In genomic region chr12:108295631-108296030, GRCh38 we compare ENCODE assay signal across 18 cellular contexts. TPM values are rescaled to one million over a fixed set of nuclear protein-coding genes. Genes with fewer than 3 reads are reported as not detected.
DNase-seq lines count a peak whose midpoint lies in the region; ATAC-seq and TF ChIP-seq lines count a peak whose summit lies in the region.
"Had no signal": no experiment of that assay in that cellular context is flagged by ENCODE, and none has a peak within 500 bp of the region (broad histone marks: within the 10 kb centered on the region; RNA-seq: fewer than 3 reads in every experiment).

No MANE protein-coding gene starts in this region.

- H3K9me3 Mint-ChIP-seq in CD4-positive, CD25-positive, alpha-beta regulatory T cell: peaks cover 0 to 5% (median 0%) of the 10 kb centered on the region in 7 donors
- no peaks in the 10 kb centered on the region for H3K9me3 Mint-ChIP-seq in endodermal cell
- H3K9me3 Mint-ChIP-seq: CD4-positive, alpha-beta memory T cell had no signal

- no peak overlapping the region for H3K4me3 ChIP-seq in CD4-positive, CD25-positive, alpha-beta regulatory T cell (ENCODE audit: low read depth, low read length)
- H3K4me3 ChIP-seq in endodermal cell (ENCODE audit: low read length): no peak overlapping the region
- no peak overlapping the region for H3K4me3 ChIP-seq in osteoblast (ENCODE audit: insufficient read depth, low read length)

- H3K9ac ChIP-seq in endodermal cell (ENCODE audit: extremely low read depth, low read length, poor library complexity, severe bottlenecking): no peak overlapping the region

- no peaks in the 10 kb centered on the region for H3K27me3 ChIP-seq in CD4-positive, CD25-positive, alpha-beta regulatory T cell (ENCODE audit: control insufficient read depth, insufficient read depth, low read length)
- H3K27me3 ChIP-seq in endodermal cell (ENCODE audit: control insufficient read depth, insufficient read depth, low read length, poor library complexity, severe bottlenecking): no peaks in the 10 kb centered on the region
- no peaks in the 10 kb centered on the region for H3K27me3 ChIP-seq in osteoblast (ENCODE audit: insufficient read depth, low read length)

- H3K27ac ChIP-seq in CD4-positive, CD25-positive, alpha-beta regulatory T cell (ENCODE audit: insufficient read depth, low read length, poor library complexity, severe bottlenecking): no peak overlapping the region
- H3K27ac ChIP-seq in endodermal cell (ENCODE audit: low read depth, low read length) (no peak overlapping the region), osteoblast (ENCODE audit: low read depth, low read length) (no peak overlapping the region)

- peak; percentile 38 for DNase-seq in CD1c-positive myeloid dendritic cell (ENCODE audit: extremely low spot score)
- no peak for DNase-seq in CD4-positive, CD25-positive, alpha-beta regulatory T cell
- DNase-seq in endodermal cell: no peak
- peak; percentile 65 for DNase-seq in osteoblast (ENCODE audit: insufficient read length, low spot score, missing footprints)
- DNase-seq in effector CD8-positive, alpha-beta T cell (lab: John Stamatoyannopoulos, UW): no peak
- DNase-seq in GM10266 (ENCODE audit: extremely low spot score): no peak
- DNase-seq: Calu3; CD4-positive, alpha-beta memory T cell; Karpas-422; MM.1S; NCI-H1105; NCI-H1694; NCI-H345; NCI-H526 treated with DMSO at 0.1 percent for 48 hours; OCI-M1; SIG-M5 had no signal

- H3K36me3 Mint-ChIP-seq in CD4-positive, CD25-positive, alpha-beta regulatory T cell: peaks cover 8% of the 10 kb centered on the region
- no peaks in the 10 kb centered on the region for H3K36me3 Mint-ChIP-seq in endodermal cell (ENCODE audit: low read depth)

- H3K36me3 ChIP-seq in CD4-positive, CD25-positive, alpha-beta regulatory T cell (ENCODE audit: control insufficient read depth, insufficient read depth, low read length): no peaks in the 10 kb centered on the region
- H3K36me3 ChIP-seq in endodermal cell (ENCODE audit: control insufficient read depth, insufficient read depth, low read length) (no peaks in the 10 kb centered on the region), osteoblast (ENCODE audit: insufficient read depth, low read length) (peaks cover 9% of the 10 kb centered on the region)

- WGBS in endodermal cell (ENCODE audit: insufficient coverage in 1 of 2, insufficient read length in 1 of 2), 2 experiments: 87 to 88% methylated on average over 2 to 8 of the region's 8 CpGs

- TF ChIP-seq CTCF in endodermal cell (conservative IDR thresholded peaks at IDR 0.05) (no peak), osteoblast (IDR thresholded peaks at IDR 0.05; ENCODE audit: extremely low read depth, low read depth, low read length) (no peak), GM10266 (IDR thresholded peaks at IDR 0.05; ENCODE audit: control insufficient read depth, insufficient read depth, low read depth, missing control alignments) (no peak)

- no peak overlapping the region for H3K4me2 ChIP-seq in osteoblast (ENCODE audit: insufficient read depth, low read length)

- no peak overlapping the region for H2AFZ ChIP-seq in osteoblast (ENCODE audit: low read length)

- H3K27ac Mint-ChIP-seq in CD4-positive, CD25-positive, alpha-beta regulatory T cell: peak overlapping the region; percentile 61 to 87 (median 78)
- H3K27ac Mint-ChIP-seq in endodermal cell: peak overlapping the region; percentile 65
- H3K27ac Mint-ChIP-seq: B cell had no signal

- H3K27me3 Mint-ChIP-seq in CD4-positive, CD25-positive, alpha-beta regulatory T cell: no peaks in the 10 kb centered on the region
- H3K27me3 Mint-ChIP-seq in endodermal cell (ENCODE audit: insufficient read depth): peaks cover 2% of the 10 kb centered on the region

- H3K79me2 ChIP-seq in osteoblast (ENCODE audit: insufficient read depth, low read length): no peaks in the 10 kb centered on the region

- H3K4me1 ChIP-seq in CD4-positive, CD25-positive, alpha-beta regulatory T cell (ENCODE audit: control insufficient read depth, insufficient read depth, low read length, poor library complexity, severe bottlenecking): peaks cover 50% of the 10 kb centered on the region
- H3K4me1 ChIP-seq in endodermal cell (ENCODE audit: control insufficient read depth, insufficient read depth, low read length): no peaks in the 10 kb centered on the region
- no peaks in the 10 kb centered on the region for H3K4me1 ChIP-seq in osteoblast (ENCODE audit: insufficient read depth, low read length)

- H3K4me1 Mint-ChIP-seq in CD4-positive, CD25-positive, alpha-beta regulatory T cell: peaks cover 7 to 62% (median 31%) of the 10 kb centered on the region in 4 donors
- H3K4me1 Mint-ChIP-seq in endodermal cell: no peaks in the 10 kb centered on the region
- H3K4me1 Mint-ChIP-seq: B cell had no signal

- no peak for ATAC-seq in CD4-positive, CD25-positive, alpha-beta regulatory T cell (ENCODE audit: low read depth in 2 of 2)
- ATAC-seq in HG03025 (IDR thresholded peaks at IDR 0.05; ENCODE audit: low FRiP score, unreplicated experiment): no peak

- H3K4me3 Mint-ChIP-seq in CD4-positive, CD25-positive, alpha-beta regulatory T cell: peak overlapping the region in 1 of 4 donors; percentile 19
- no peak overlapping the region for H3K4me3 Mint-ChIP-seq in endodermal cell
- H3K4me3 Mint-ChIP-seq: B cell had no signal

- peaks cover 7% of the 10 kb centered on the region for H4K20me1 ChIP-seq in osteoblast (ENCODE audit: insufficient read depth, low read length)

- H3K9me3 ChIP-seq in CD4-positive, CD25-positive, alpha-beta regulatory T cell (ENCODE audit: control insufficient read depth in 2 of 2, low read length in 2 of 2): no peaks in the 10 kb centered on the region
- H3K9me3 ChIP-seq in endodermal cell (ENCODE audit: control insufficient read depth, low read length): no peaks in the 10 kb centered on the region
- H3K9me3 ChIP-seq in osteoblast (ENCODE audit: low read depth, low read length): no peaks in the 10 kb centered on the region

RNA-seq across cellular contexts. Expression of gene CMKLR1, which starts 43.5 kb away (rescaled TPM):
- 1.1 TPM for total RNA-seq in CD4-positive, CD25-positive, alpha-beta regulatory T cell
- 1 to 10 TPM in 1 of 4 donors, under 1 TPM in 3; 0.18 to 1.6 (median 0.29) TPM for polyA plus RNA-seq in CD4-positive, CD25-positive, alpha-beta regulatory T cell
- total RNA-seq in endodermal cell (not detected), osteoblast (6.8 and 9.8 TPM in 2 replicates)
- 0.21 TPM for polyA plus RNA-seq in endodermal cell (2013, experiment 1 of 2)
- 0.25 TPM for polyA plus RNA-seq in endodermal cell (2013, experiment 2 of 2)
- total RNA-seq: Calu3 had no signal

Comparison
In these comparisons a context has a peak if more than half of its experiments do, and no peak if none do; other contexts are left out.
1. DNase-seq: peak in CD1c-positive myeloid dendritic cell (single experiment) and osteoblast (single experiment); none in CD4-positive, CD25-positive, alpha-beta regulatory T cell (0 of 3), endodermal cell (single experiment), effector CD8-positive, alpha-beta T cell (single experiment) and GM10266 (single experiment).